Comparison of ENCODE assay signal across 1 cellular context in the genomic region with DNA sequence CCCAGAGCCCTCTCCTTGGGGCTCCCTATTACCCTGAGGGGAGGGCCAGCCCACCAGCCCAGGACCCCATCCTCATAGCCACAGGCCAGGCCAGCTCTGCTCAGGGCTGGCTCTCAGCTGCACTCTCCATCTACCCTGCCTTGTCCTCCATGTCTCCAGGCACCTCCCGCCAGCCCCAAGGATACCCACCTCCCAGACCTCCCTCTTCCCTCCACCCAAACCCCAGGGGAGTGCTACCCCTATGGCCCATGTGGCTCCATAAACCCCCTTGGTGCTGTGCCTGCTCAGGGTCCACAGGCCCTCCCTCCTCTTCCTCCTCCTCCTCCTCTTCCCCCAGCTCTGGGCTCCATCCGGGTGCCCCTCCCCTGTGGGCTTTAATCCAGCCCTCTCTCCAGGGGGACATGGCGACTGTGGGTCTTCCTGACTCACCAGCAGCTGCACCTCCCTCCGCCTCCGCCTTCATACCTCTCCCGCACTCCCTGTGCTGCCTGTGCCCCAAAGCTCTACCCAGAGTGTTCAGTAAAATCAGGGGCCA.
TF ChIP-seq lines count a peak whose summit lies in the region.

No MANE protein-coding gene starts in this region.

TF ChIP-seq in K562, 482 proteins besides CTCF, POLR2A, EP300 and RAD21:
- TF ChIP-seq ZNF253 (CRISPR knock-in tag; conservative IDR thresholded peaks at IDR 0.05) = no peak
- peak; percentile 46; the same call in 1 of the 2 replicates for TF ChIP-seq SUPT5H (IDR thresholded peaks at IDR 0.05)
- peak; percentile 26 for TF ChIP-seq POLR2B (IDR thresholded peaks at IDR 0.05; ENCODE audit: low read depth, partially characterized antibody)
- TF ChIP-seq, protein P1, sequence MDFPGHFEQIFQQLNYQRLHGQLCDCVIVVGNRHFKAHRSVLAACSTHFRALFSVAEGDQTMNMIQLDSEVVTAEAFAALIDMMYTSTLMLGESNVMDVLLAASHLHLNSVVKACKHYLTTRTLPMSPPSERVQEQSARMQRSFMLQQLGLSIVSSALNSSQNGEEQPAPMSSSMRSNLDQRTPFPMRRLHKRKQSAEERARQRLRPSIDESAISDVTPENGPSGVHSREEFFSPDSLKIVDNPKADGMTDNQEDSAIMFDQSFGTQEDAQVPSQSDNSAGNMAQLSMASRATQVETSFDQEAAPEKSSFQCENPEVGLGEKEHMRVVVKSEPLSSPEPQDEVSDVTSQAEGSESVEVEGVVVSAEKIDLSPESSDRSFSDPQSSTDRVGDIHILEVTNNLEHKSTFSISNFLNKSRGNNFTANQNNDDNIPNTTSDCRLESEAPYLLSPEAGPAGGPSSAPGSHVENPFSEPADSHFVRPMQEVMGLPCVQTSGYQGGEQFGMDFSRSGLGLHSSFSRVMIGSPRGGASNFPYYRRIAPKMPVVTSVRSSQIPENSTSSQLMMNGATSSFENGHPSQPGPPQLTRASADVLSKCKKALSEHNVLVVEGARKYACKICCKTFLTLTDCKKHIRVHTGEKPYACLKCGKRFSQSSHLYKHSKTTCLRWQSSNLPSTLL (IDR thresholded peaks at IDR 0.05) = no peak
- TF ChIP-seq, protein P2, sequence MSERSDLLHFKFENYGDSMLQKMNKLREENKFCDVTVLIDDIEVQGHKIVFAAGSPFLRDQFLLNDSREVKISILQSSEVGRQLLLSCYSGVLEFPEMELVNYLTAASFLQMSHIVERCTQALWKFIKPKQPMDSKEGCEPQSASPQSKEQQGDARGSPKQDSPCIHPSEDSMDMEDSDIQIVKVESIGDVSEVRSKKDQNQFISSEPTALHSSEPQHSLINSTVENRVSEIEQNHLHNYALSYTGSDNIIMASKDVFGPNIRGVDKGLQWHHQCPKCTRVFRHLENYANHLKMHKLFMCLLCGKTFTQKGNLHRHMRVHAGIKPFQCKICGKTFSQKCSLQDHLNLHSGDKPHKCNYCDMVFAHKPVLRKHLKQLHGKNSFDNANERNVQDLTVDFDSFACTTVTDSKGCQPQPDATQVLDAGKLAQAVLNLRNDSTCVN (CRISPR knock-in tag; IDR thresholded peaks at IDR 0.05) = 0 out of 2 replicates have a peak, but pooled peaks have one; percentile 39
- TF ChIP-seq MCM7 (IDR thresholded peaks at IDR 0.05) = no peak
- no peak for TF ChIP-seq SAP30 (IDR thresholded peaks at IDR 0.05; ENCODE audit: borderline replicate concordance, insufficient read depth, low read depth, low read length, poor library complexity, severe bottlenecking)
- TF ChIP-seq RBM15 (IDR thresholded peaks at IDR 0.05; ENCODE audit: insufficient read depth, low read length) = no peak
- TF ChIP-seq EGR1 (conservative IDR thresholded peaks at IDR 0.05) = peak; percentile 70
- peak; percentile 30; the same call in 1 of the 2 replicates for TF ChIP-seq ZBTB7A (IDR thresholded peaks at IDR 0.05; ENCODE audit: borderline replicate concordance, control insufficient read depth, low read depth, low read length)
- TF ChIP-seq TAL1 (IDR thresholded peaks at IDR 0.05) = no peak
- TF ChIP-seq ARID2 (IDR thresholded peaks at IDR 0.05) = no peak
- TF ChIP-seq NFRKB (IDR thresholded peaks at IDR 0.05; ENCODE audit: low read depth) = peak; percentile 10; the same call in 1 of the 2 replicates
- no peak for TF ChIP-seq HCFC1 (IDR thresholded peaks at IDR 0.05; ENCODE audit: low read depth, low read length)
- peak; percentile 7; the same call in 1 of the 2 replicates for TF ChIP-seq RBFOX2 (IDR thresholded peaks at IDR 0.05; ENCODE audit: low read depth, low read length)
- TF ChIP-seq, protein P3, sequence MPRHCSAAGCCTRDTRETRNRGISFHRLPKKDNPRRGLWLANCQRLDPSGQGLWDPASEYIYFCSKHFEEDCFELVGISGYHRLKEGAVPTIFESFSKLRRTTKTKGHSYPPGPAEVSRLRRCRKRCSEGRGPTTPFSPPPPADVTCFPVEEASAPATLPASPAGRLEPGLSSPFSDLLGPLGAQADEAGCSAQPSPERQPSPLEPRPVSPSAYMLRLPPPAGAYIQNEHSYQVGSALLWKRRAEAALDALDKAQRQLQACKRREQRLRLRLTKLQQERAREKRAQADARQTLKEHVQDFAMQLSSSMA (CRISPR knock-in tag; IDR thresholded peaks at IDR 0.05) = 0 out of 2 replicates have a peak, but pooled peaks have one; percentile 44
- TF ChIP-seq DPF2 (IDR thresholded peaks at IDR 0.05) = no peak
- no peak for TF ChIP-seq PRPF4 (IDR thresholded peaks at IDR 0.05; ENCODE audit: insufficient read depth, low read depth, low read length, poor library complexity, severe bottlenecking)
- no peak for TF ChIP-seq EZH2 (IDR thresholded peaks at IDR 0.05; ENCODE audit: borderline replicate concordance, low read depth, low read length)
- 0 out of 2 replicates have a peak, but pooled peaks have one; percentile 32 for TF ChIP-seq ETV5 (CRISPR knock-in tag; IDR thresholded peaks at IDR 0.05; ENCODE audit: low read depth)
- TF ChIP-seq PHF8 (IDR thresholded peaks at IDR 0.05; ENCODE audit: borderline replicate concordance, low read length) = peak; percentile 2; the same call in 1 of the 2 replicates
- TF ChIP-seq TOE1 (IDR thresholded peaks at IDR 0.05; ENCODE audit: borderline replicate concordance) = 0 out of 2 replicates have a peak, but pooled peaks have one; percentile 21
- no peak for TF ChIP-seq TOE1 (CRISPR knock-in tag; IDR thresholded peaks at IDR 0.05; ENCODE audit: borderline replicate concordance, low read depth)
- TF ChIP-seq SMAD4 (CRISPR knock-in tag; conservative IDR thresholded peaks at IDR 0.05) = 0 out of 2 replicates have a peak, but pooled peaks have one; percentile 10
- 0 out of 2 replicates have a peak, but pooled peaks have one; percentile 68 for TF ChIP-seq HDGF (IDR thresholded peaks at IDR 0.05)
- no peak for TF ChIP-seq CSDE1 (IDR thresholded peaks at IDR 0.05)
- TF ChIP-seq YY1 (IDR thresholded peaks at IDR 0.05; ENCODE audit: borderline replicate concordance in 1 of 3, control insufficient read depth in 1 of 3, extremely low read depth in 1 of 3, insufficient read depth in 3 of 3, insufficient read length in 1 of 3, insufficient replicate concordance in 2 of 3, low read depth in 1 of 3, low read length in 2 of 3) = peak in 1 of 3 experiments; percentile 40
TF ChIP-seq in K562: peak in this region for 14.
